ENCODE assay signal across 2 cellular contexts in the genomic region with DNA sequence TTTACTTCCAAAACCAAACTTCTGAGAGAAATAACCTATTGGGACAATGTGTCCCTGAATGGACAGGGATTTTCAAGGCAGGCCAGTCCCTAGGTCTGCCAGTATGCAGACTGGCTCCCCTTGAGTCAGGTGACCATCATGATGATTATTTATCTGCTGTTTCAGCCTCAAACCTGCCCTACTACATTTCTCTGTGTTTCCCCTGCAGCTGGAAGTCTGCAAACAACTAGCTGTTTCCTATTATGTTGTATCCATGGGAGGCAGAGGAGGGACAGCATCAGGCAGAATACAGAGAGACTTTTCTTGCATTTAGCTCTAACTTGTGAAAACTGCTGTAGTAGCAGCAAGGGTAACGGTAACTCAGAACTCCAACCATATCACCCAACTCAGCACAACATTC.
TF ChIP-seq lines count a peak whose summit lies in the region.

No MANE protein-coding gene starts in this region.

TF ChIP-seq in Ishikawa, 13 proteins besides CTCF, POLR2A, EP300 and RAD21:
- TF ChIP-seq, protein P1, sequence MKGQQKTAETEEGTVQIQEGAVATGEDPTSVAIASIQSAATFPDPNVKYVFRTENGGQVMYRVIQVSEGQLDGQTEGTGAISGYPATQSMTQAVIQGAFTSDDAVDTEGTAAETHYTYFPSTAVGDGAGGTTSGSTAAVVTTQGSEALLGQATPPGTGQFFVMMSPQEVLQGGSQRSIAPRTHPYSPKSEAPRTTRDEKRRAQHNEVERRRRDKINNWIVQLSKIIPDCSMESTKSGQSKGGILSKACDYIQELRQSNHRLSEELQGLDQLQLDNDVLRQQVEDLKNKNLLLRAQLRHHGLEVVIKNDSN (IDR thresholded peaks at IDR 0.05) = peak; percentile 30; the same call in 1 of the 2 replicates
- TF ChIP-seq TCF12 (IDR thresholded peaks at IDR 0.05; ENCODE audit: low read depth) (no peak), ZBTB7A (IDR thresholded peaks at IDR 0.05; ENCODE audit: low read depth) (no peak), TAF1 (IDR thresholded peaks at IDR 0.05; ENCODE audit: low read depth) (no peak), TEAD4 (IDR thresholded peaks at IDR 0.05) (no peak)
TF ChIP-seq in Ishikawa: peak in this region for 1.

TF ChIP-seq in H1, 55 proteins besides CTCF, POLR2A, EP300 and RAD21:
- TF ChIP-seq RXRA (IDR thresholded peaks at IDR 0.05; ENCODE audit: insufficient read depth, low read depth, low read length) = no peak
- no peak for TF ChIP-seq CREB1 (IDR thresholded peaks at IDR 0.05)
- no peak for TF ChIP-seq EZH2 (IDR thresholded peaks at IDR 0.05; ENCODE audit: low read depth, low read length, severe bottlenecking)
- TF ChIP-seq RBBP5 (IDR thresholded peaks at IDR 0.05; ENCODE audit: borderline replicate concordance, low read depth, low read length) = peak; percentile 45; the same call in 1 of the 2 replicates
- TF ChIP-seq, protein P2, sequence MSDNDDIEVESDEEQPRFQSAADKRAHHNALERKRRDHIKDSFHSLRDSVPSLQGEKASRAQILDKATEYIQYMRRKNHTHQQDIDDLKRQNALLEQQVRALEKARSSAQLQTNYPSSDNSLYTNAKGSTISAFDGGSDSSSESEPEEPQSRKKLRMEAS (IDR thresholded peaks at IDR 0.05) = no peak
- no peak for TF ChIP-seq CBX8 (IDR thresholded peaks at IDR 0.05; ENCODE audit: borderline replicate concordance, low read depth, low read length)
- TF ChIP-seq, protein P3, sequence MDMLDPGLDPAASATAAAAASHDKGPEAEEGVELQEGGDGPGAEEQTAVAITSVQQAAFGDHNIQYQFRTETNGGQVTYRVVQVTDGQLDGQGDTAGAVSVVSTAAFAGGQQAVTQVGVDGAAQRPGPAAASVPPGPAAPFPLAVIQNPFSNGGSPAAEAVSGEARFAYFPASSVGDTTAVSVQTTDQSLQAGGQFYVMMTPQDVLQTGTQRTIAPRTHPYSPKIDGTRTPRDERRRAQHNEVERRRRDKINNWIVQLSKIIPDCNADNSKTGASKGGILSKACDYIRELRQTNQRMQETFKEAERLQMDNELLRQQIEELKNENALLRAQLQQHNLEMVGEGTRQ (IDR thresholded peaks at IDR 0.05; ENCODE audit: low read length) = peak; percentile 34; the same call in 1 of the 2 replicates
- no peak for TF ChIP-seq TBP (IDR thresholded peaks at IDR 0.05; ENCODE audit: low read depth, low read length)
- TF ChIP-seq SIRT6 (IDR thresholded peaks at IDR 0.05; ENCODE audit: low read length) = no peak
- peak; percentile 36; the same call in 1 of the 2 replicates for TF ChIP-seq TEAD4 (IDR thresholded peaks at IDR 0.05; ENCODE audit: low read depth, low read length)
- no peak for TF ChIP-seq SUZ12 (IDR thresholded peaks at IDR 0.05; ENCODE audit: low read length)
- no peak for TF ChIP-seq SP2 (IDR thresholded peaks at IDR 0.05; ENCODE audit: low read length)
- no peak for TF ChIP-seq CEBPB (IDR thresholded peaks at IDR 0.05; ENCODE audit: low read depth, low read length)
- no peak for TF ChIP-seq KDM1A (IDR thresholded peaks at IDR 0.05; ENCODE audit: borderline replicate concordance, low read length)
- peak; percentile 57 for TF ChIP-seq ASH2L (IDR thresholded peaks at IDR 0.05; ENCODE audit: low read length)
- TF ChIP-seq TCF12 (IDR thresholded peaks at IDR 0.05; ENCODE audit: low read depth, low read length) = 0 out of 2 replicates have a peak, but pooled peaks have one; percentile 70
- TF ChIP-seq JUN (IDR thresholded peaks at IDR 0.05; ENCODE audit: low read depth, low read length) = no peak
- no peak for TF ChIP-seq NRF1 (IDR thresholded peaks at IDR 0.05; ENCODE audit: low read depth, low read length)
- no peak for TF ChIP-seq YY1 (IDR thresholded peaks at IDR 0.05; ENCODE audit: low read depth, low read length)
- TF ChIP-seq EGR1 (IDR thresholded peaks at IDR 0.05; ENCODE audit: borderline replicate concordance, low read depth, low read length) = no peak
- TF ChIP-seq SP1 (IDR thresholded peaks at IDR 0.05; ENCODE audit: low read depth, low read length) = peak; percentile 66; the same call in 1 of the 2 replicates
- no peak for TF ChIP-seq GABPA (IDR thresholded peaks at IDR 0.05; ENCODE audit: borderline replicate concordance, insufficient read depth, low read length)
